ENCODE assay signal across 9 cellular contexts in genomic region chr9:127186799-127187198, GRCh38.
DNase-seq lines count a peak whose midpoint lies in the region; ATAC-seq, FAIRE-seq and TF ChIP-seq lines count a peak whose summit lies in the region.
"Had no signal": no experiment of that assay in that cellular context is flagged by ENCODE, and none has a peak within 500 bp of the region (broad histone marks: within the 10 kb centered on the region; RNA-seq: fewer than 3 reads in every experiment).

No MANE protein-coding gene starts in this region.

- H3K4me1 ChIP-seq in right atrium auricular region, result peaks cover 0 to 58% of the 10 kb centered on the region in 2 donors

- DNase-seq in right atrium auricular region (ENCODE audit: low spot score) (no peak), left ventricle myocardium superior (no peak), iris pigment epithelial cell (ENCODE audit: low read depth) (peak; percentile 8), pulmonary artery endothelial cell (ENCODE audit: low read depth, low spot score) (peak; percentile 61), RCC 7860 (ENCODE audit: low spot score) (no peak)
- DNase-seq in stimulated activated CD8-positive, alpha-beta memory T cell treated with anti-CD3 and anti-CD28 coated beads, Interleukin-4, amount 100 ng/mL, for 48 hours, result no peak

- peak overlapping the region; percentile 85 to 93 for H3K27ac ChIP-seq in right atrium auricular region

- ATAC-seq in left ventricle myocardium superior (no peak), HG03175 (IDR thresholded peaks at IDR 0.05; ENCODE audit: unreplicated experiment) (no peak), GM19467 (IDR thresholded peaks at IDR 0.05; ENCODE audit: unreplicated experiment) (no peak)

- no peaks in the 10 kb centered on the region for H3K9me3 ChIP-seq in right atrium auricular region

- H3K4me3 ChIP-seq in right atrium auricular region, result no peak overlapping the region

- intact Hi-C loops in left ventricle myocardium superior (cut with micrococcal nuclease), result no loop called here

- TF ChIP-seq CTCF in right atrium auricular region (IDR thresholded peaks at IDR 0.05), result no peak

- FAIRE-seq in RCC 7860 (lab: Jason Lieb, UNC), result no peak
- FAIRE-seq: GM12891 had no signal

- no peaks in the 10 kb centered on the region for H3K36me3 ChIP-seq in right atrium auricular region

- no peaks in the 10 kb centered on the region for H3K27me3 ChIP-seq in right atrium auricular region

Comparison
In these comparisons a context has a peak if more than half of its experiments do, and no peak if none do; other contexts are left out.
1. DNase-seq: peak in iris pigment epithelial cell (single experiment) and pulmonary artery endothelial cell (single experiment); none in right atrium auricular region (single experiment), left ventricle myocardium superior (single experiment), stimulated activated CD8-positive, alpha-beta memory T cell treated with anti-CD3 and anti-CD28 coated beads, Interleukin-4, amount 100 ng/mL, for 48 hours (single experiment) and RCC 7860 (single experiment).